In the genomic region with DNA sequence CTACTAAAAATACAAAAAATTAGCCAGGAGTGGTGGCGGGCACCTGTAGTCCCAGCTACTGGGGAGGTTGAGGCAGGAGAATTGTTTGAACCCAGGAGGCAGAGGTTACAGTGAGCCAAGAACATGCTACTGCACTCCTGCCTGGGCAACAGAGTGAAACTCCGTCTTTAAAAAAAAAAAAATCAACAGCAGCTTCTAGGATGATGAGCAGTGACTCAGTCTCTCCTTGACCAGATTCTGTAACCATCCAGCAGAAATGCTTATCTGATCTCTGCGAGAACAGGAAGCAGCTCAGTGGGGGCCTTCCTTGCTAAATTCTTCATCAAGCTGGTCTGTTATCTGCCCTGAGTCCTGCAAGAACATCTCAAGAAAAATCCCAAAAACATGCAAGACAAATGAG, we compare ENCODE assay signal across 11 cellular contexts. TPM values are rescaled to one million over a fixed set of nuclear protein-coding genes. Genes with fewer than 3 reads are reported as not detected.
DNase-seq lines count a peak whose midpoint lies in the region; ATAC-seq, FAIRE-seq and TF ChIP-seq lines count a peak whose summit lies in the region.
"Not testable (repeated sequence)": the region's sequence is repeated elsewhere in the genome, so short reads cannot be mapped to it uniquely, and the experiment has no call there.
"Had no signal": no experiment of that assay in that cellular context is flagged by ENCODE, and none has a peak within 500 bp of the region (broad histone marks: within the 10 kb centered on the region; RNA-seq: fewer than 3 reads in every experiment).

No MANE protein-coding gene starts in this region.

- not testable (repeated sequence) for H3K9ac ChIP-seq in IMR-90 (ENCODE audit: low read depth, low read length); adipocyte (ENCODE audit: low read length); smooth muscle cell (ENCODE audit: low read depth)

- H3K4me1 ChIP-seq in A549; IMR-90 (ENCODE audit: control insufficient read depth, insufficient read depth, low read length); adipocyte (ENCODE audit: control insufficient read depth, insufficient read depth, low read length); smooth muscle cell (ENCODE audit: low read depth): not testable (repeated sequence)

- not testable (repeated sequence) for TF ChIP-seq CTCF in A549 (IDR thresholded peaks at IDR 0.05); IMR-90 (conservative IDR thresholded peaks at IDR 0.05; ENCODE audit: low read depth, low read length); choroid plexus epithelial cell (conservative IDR thresholded peaks at IDR 0.05; ENCODE audit: low read depth, low read length); smooth muscle cell (IDR thresholded peaks at IDR 0.05; ENCODE audit: borderline replicate concordance, insufficient read depth, poor library complexity, severe bottlenecking)

- 13% methylated on average over 1 of the region's 3 CpGs for WGBS in A549 (ENCODE audit: missing lambda C conversion rate)
- WGBS in IMR-90 (ENCODE audit: extremely low coverage in 2 of 2, insufficient read length in 1 of 2), 2 experiments, result no CpG with 5 or more reads among the region's 3 CpGs
- 0% methylated on average over 1 of the region's 3 CpGs for WGBS in smooth muscle cell (ENCODE audit: low lambda C conversion rate)

- not testable (repeated sequence) for H2AFZ ChIP-seq in IMR-90 (replicated peaks; ENCODE audit: low read length, poor library complexity); smooth muscle cell (ENCODE audit: low read depth)

- not testable (repeated sequence) for H2BK120ac ChIP-seq in IMR-90 (ENCODE audit: low read depth, low read length)

- not testable (repeated sequence) for H3K23ac ChIP-seq in IMR-90 (ENCODE audit: low read depth, low read length)

- H3K56ac ChIP-seq in IMR-90 (ENCODE audit: extremely low read depth, insufficient read depth, low read length), result not testable (repeated sequence)

- not testable (repeated sequence) for H3F3A ChIP-seq in smooth muscle cell (ENCODE audit: low read depth)

- POLR2A ChIA-PET in A549 (lab: Yijun Ruan, JAX); IMR-90 (lab: Charles Lee; ENCODE audit: unreplicated experiment): not testable (repeated sequence)

- not testable (repeated sequence) for H4K20me1 ChIP-seq in IMR-90 (ENCODE audit: insufficient read depth, low read length); smooth muscle cell (ENCODE audit: low read depth)

- H3K9me3 ChIP-seq in A549; IMR-90 (ENCODE audit: control insufficient read depth, insufficient read depth, low read length); adipocyte (ENCODE audit: control insufficient read depth, low read length); smooth muscle cell (replicated peaks; ENCODE audit: low read depth): not testable (repeated sequence)

- dilution Hi-C loops in IMR-90 (cut with HindIII; ENCODE audit: low sequenced_read_pairs, unreplicated experiment), result not testable (repeated sequence)

- CTCF ChIA-PET in A549 (lab: Yijun Ruan, JAX); IMR-90 (lab: Yijun Ruan, JAX): not testable (repeated sequence)

- not testable (repeated sequence) for H2AK9ac ChIP-seq in IMR-90 (replicated peaks; ENCODE audit: low read depth, low read length, poor library complexity)

- peak overlapping the region; percentile 43 to 79; a peak in 3 of 6 replicates for H3K27ac ChIP-seq in A549
- H3K27ac ChIP-seq in IMR-90 (ENCODE audit: insufficient read depth, low read length), result not testable (repeated sequence)
- H3K27ac ChIP-seq in smooth muscle cell (ENCODE audit: low read depth), result peak overlapping the region; percentile 52

- H3K9me1 ChIP-seq in IMR-90 (ENCODE audit: insufficient read depth, low read length), result not testable (repeated sequence)

- not testable (repeated sequence) for H2BK15ac ChIP-seq in IMR-90 (ENCODE audit: low read depth, low read length)

- H3K18ac ChIP-seq in IMR-90 (ENCODE audit: low read depth, low read length), result not testable (repeated sequence)

- not testable (repeated sequence) for H4K8ac ChIP-seq in IMR-90 (ENCODE audit: low read depth in 2 of 2, low read length in 2 of 2)

- H3K4me3 ChIP-seq in A549; IMR-90 (ENCODE audit: insufficient read depth, low read depth, low read length); adipocyte (ENCODE audit: low read length); choroid plexus epithelial cell (ENCODE audit: low read depth, low read length); smooth muscle cell: not testable (repeated sequence)

- H3K14ac ChIP-seq in IMR-90 (replicated peaks; ENCODE audit: low read depth, low read length), result not testable (repeated sequence)

- not testable (repeated sequence) for TF ChIP-seq EP300 in A549 (IDR thresholded peaks at IDR 0.05)

- not testable (repeated sequence) for H4K5ac ChIP-seq in IMR-90 (ENCODE audit: low read depth, low read length)

- H2BK20ac ChIP-seq in IMR-90 (ENCODE audit: low read depth, low read length), result not testable (repeated sequence)

- not testable (repeated sequence) for H3K4ac ChIP-seq in IMR-90 (ENCODE audit: low read depth, low read length)

- intact Hi-C loops in IMR-90 (cut with micrococcal nuclease), result not testable (repeated sequence)

- not testable (repeated sequence) for H3K36me3 ChIP-seq in IMR-90 (ENCODE audit: control insufficient read depth, insufficient read depth, low read length); adipocyte (ENCODE audit: control insufficient read depth, insufficient read depth, low read length, severe bottlenecking); smooth muscle cell (ENCODE audit: low read depth)

- not testable (repeated sequence) for H3K27me3 ChIP-seq in IMR-90 (ENCODE audit: control insufficient read depth, insufficient read depth, low read length); adipocyte (replicated peaks; ENCODE audit: control insufficient read depth, insufficient read depth, low read length); smooth muscle cell (ENCODE audit: low read depth)

- not testable (repeated sequence) for H4K91ac ChIP-seq in IMR-90 (ENCODE audit: insufficient read depth, low read depth, low read length)

- not testable (repeated sequence) for TF ChIP-seq POLR2A in A549 (IDR thresholded peaks at IDR 0.05; ENCODE audit: low read length); IMR-90 (IDR thresholded peaks at IDR 0.05; ENCODE audit: low read depth, low read length)

- FAIRE-seq in A549 (lab: Jason Lieb, UNC); RCC 7860 (lab: Jason Lieb, UNC): not testable (repeated sequence)

- not testable (repeated sequence) for H2BK5ac ChIP-seq in IMR-90 (ENCODE audit: low read depth, low read length, poor library complexity, severe bottlenecking)

- in situ Hi-C loops in IMR-90 (cut with MboI; ENCODE audit: low sequenced_read_pairs), result not testable (repeated sequence)

- not testable (repeated sequence) for BruUV-seq in IMR-90 (replicated peaks; lab: Mats Ljungman, UMichigan)

- TF ChIP-seq RAD21 in A549 (conservative IDR thresholded peaks at IDR 0.05 in 1 of 2, IDR thresholded peaks at IDR 0.05 in 1 of 2); IMR-90 (IDR thresholded peaks at IDR 0.05; ENCODE audit: low read length): not testable (repeated sequence)

- DNase-seq in A549 (ENCODE audit: low read depth in 1 of 2, low spot score in 1 of 2); smooth muscle cell (lab: John Stamatoyannopoulos, UW; ENCODE audit: unreplicated experiment): not testable (repeated sequence)
- DNase-seq in EL (peak; percentile 62), IMR-90 (peak; percentile 69), RCC 7860 (ENCODE audit: low spot score) (peak; percentile 80), adipocyte (ENCODE audit: low read depth) (peak; percentile 30), choroid plexus epithelial cell (ENCODE audit: low read depth) (peak; percentile 80), iris pigment epithelial cell (ENCODE audit: low read depth) (peak; percentile 74)

- not testable (repeated sequence) for H2AK5ac ChIP-seq in IMR-90 (ENCODE audit: low read depth, low read length)

- not testable (repeated sequence) for ATAC-seq in A549; IMR-90 (ENCODE audit: low read depth)

- not testable (repeated sequence) for H3K79me1 ChIP-seq in IMR-90 (ENCODE audit: low read depth in 1 of 2, low read length in 2 of 2)

- H3K79me2 ChIP-seq in smooth muscle cell (ENCODE audit: low read depth), result not testable (repeated sequence)

- H3K4me2 ChIP-seq in A549; IMR-90 (ENCODE audit: low read depth, low read length); smooth muscle cell: not testable (repeated sequence)

RNA-seq across cellular contexts. Expression of a gene that starts 5.5 kb away (rescaled TPM):
- polyA plus RNA-seq in A549 (2011; rRNA removed) (0.59 TPM in 1 of 2 replicates, not detected in the other), A549 (2017; fragmentation: RNase III; extraction: RNeasy Plus Mini Kit Qiagen cat#74134 plus additional on column Dnase treatment) (0.70 to 0.73 TPM in 2 of 3 replicates, not detected in the other), IMR-90 (2012; rRNA removed) (not detected in 2 replicates), smooth muscle cell (not detected in 2 replicates)
- 1.8 and 3.9 TPM in 2 replicates for polyA plus RNA-seq in A549 (2012; cell fraction: cytosol; rRNA removed)
- polyA plus RNA-seq in A549 (2012; cell fraction: nucleus; rRNA removed), result 5.2 TPM in 1 of 2 replicates, not detected in the other
- polyA minus RNA-seq in A549 (2011; rRNA and poly(A)+ RNA removed), result not detected in 2 replicates
- total RNA-seq in IMR-90 (2012; rRNA removed) (not detected in 2 replicates), smooth muscle cell (not detected in 2 replicates)
- polyA plus RNA-seq in IMR-90 (2012; cell fraction: cytosol; rRNA removed), result not detected in 2 replicates
- polyA plus RNA-seq in IMR-90 (2012; cell fraction: nucleus; rRNA removed; ENCODE audit: low replicate concordance), result not detected in 2 replicates
- total RNA-seq: CD8-positive, alpha-beta T cell; H1; NCI-H460 had no signal
- polyA plus RNA-seq: H1 had no signal
